30 cellular contexts compared by ENCODE assay signal in the genomic region with DNA sequence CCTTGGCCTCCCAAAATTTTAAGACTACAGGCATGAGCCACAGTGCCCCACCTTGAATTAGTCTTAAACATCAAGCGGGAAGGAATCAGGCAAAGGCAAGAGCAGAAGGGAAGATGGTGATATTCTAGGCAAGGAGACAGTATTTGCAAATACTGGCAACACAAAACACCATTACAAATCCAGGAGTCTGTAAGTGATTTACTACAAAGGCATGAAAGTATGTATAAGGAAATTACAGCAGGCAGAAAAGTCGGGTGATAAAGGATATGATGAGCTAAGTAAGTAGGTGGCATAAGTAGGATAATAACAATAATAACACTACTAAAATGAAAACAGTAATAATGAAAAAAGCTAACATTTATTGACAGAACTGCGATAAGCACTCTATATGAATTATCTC.
"Had no signal": no experiment of that assay in that cellular context is flagged by ENCODE, and none has a peak within 500 bp of the region (broad histone marks: within the 10 kb centered on the region; RNA-seq: fewer than 3 reads in every experiment).

No MANE protein-coding gene starts in this region.

- H3K4me3 ChIP-seq: left ventricle myocardium inferior, lung, neural progenitor cell, right atrium auricular region, right lobe of liver, smooth muscle cell, stomach, testis, thyroid gland, upper lobe of right lung had no signal

- FAIRE-seq: islet of Langerhans, kidney, urothelium cell line had no signal

- H3K79me2 ChIP-seq: parathyroid adenoma had no signal

- ATAC-seq: natural killer cell; right lobe of liver; stimulated activated naive B cell treated with anti-CD40 and anti-IgM and Interleukin-4, amounts not matched to agents 10 μg/mL and 1 μg/mL and 100 μg/mL, for 72 hours; stimulated activated naive CD8-positive, alpha-beta T cell treated with anti-CD3 and anti-CD28 coated beads, Interleukin-15, Interleukin-2, amounts not matched to agents 100 U/mL and 50 U/mL, for 24 hours; upper lobe of right lung had no signal

- H3K27me3 Mint-ChIP-seq: naive B cell; progenitor cell of endocrine pancreas; stimulated activated naive B cell treated with anti-CD40 and anti-IgM and Interleukin-4, amounts not matched to agents 10 μg/mL and 1 μg/mL and 100 μg/mL, for 72 hours had no signal

- DNase-seq: hippocampal formation; kidney; left ventricle myocardium inferior; mesendoderm; naive B cell; natural killer cell; nephron progenitor cell; occipital lobe; right lobe of liver; stimulated activated CD4-positive, alpha-beta T cell treated with anti-CD3 and anti-CD28 coated beads, Interleukin-1b, Interleukin-23, amount 100 ng/mL, for 48 hours; stimulated activated CD4-positive, alpha-beta T cell treated with anti-CD3 and anti-CD28 coated beads, Interleukin-2, amount 100 ng/mL, for 48 hours; stimulated activated CD4-positive, alpha-beta T cell treated with anti-CD3 and anti-CD28 coated beads, Interleukin-4, amount 100 ng/mL, for 4 hours; stimulated activated CD8-positive, alpha-beta memory T cell treated with anti-CD3 and anti-CD28 coated beads, Interleukin-4, amount 100 ng/mL, for 48 hours; stimulated activated naive B cell treated with anti-CD40 and anti-IgM and Interleukin-4, amounts not matched to agents 10 μg/mL and 1 μg/mL and 100 μg/mL, for 72 hours; stimulated activated naive CD8-positive, alpha-beta T cell treated with anti-CD3 and anti-CD28 coated beads, Interleukin-15, Interleukin-2, amounts not matched to agents 100 U/mL and 50 U/mL, for 24 hours; stomach; testis; thyroid gland; trophoblast cell; upper lobe of right lung had no signal

- H3K4me3 Mint-ChIP-seq: mesothelial cell of epicardium; naive B cell; natural killer cell; nephron progenitor cell; neural progenitor cell; stimulated activated naive B cell treated with anti-CD40 and anti-IgM and Interleukin-4, amounts not matched to agents 10 μg/mL and 1 μg/mL and 100 μg/mL, for 72 hours had no signal

- H3K4me2 ChIP-seq: neural progenitor cell, smooth muscle cell had no signal

- H3K36me3 ChIP-seq: left ventricle myocardium inferior, neural progenitor cell, neutrophil, right atrium auricular region, right lobe of liver, stomach, thyroid gland, upper lobe of right lung had no signal

- H3K4me1 ChIP-seq: parathyroid adenoma had no signal

- H3K9ac ChIP-seq: neural progenitor cell, parathyroid adenoma had no signal

- H3K27ac Mint-ChIP-seq: mesothelial cell of epicardium; natural killer cell; nephron progenitor cell; neural progenitor cell; progenitor cell of endocrine pancreas; stimulated activated naive B cell treated with anti-CD40 and anti-IgM and Interleukin-4, amounts not matched to agents 10 μg/mL and 1 μg/mL and 100 μg/mL, for 72 hours had no signal

- H3K9me3 Mint-ChIP-seq: mesothelial cell of epicardium; naive B cell; natural killer cell; nephron progenitor cell; neural progenitor cell; stimulated activated naive B cell treated with anti-CD40 and anti-IgM and Interleukin-4, amounts not matched to agents 10 μg/mL and 1 μg/mL and 100 μg/mL, for 72 hours had no signal

- H3K27me3 ChIP-seq: neural progenitor cell, neutrophil, right atrium auricular region, right lobe of liver, stomach, testis, thyroid gland, upper lobe of right lung had no signal

- H2AFZ ChIP-seq: neural progenitor cell, parathyroid adenoma had no signal

- H3K9me3 ChIP-seq: left ventricle myocardium inferior, neutrophil, right atrium auricular region, right lobe of liver, stomach, testis, thyroid gland, upper lobe of right lung had no signal

- H3K36me3 Mint-ChIP-seq: mesothelial cell of epicardium, naive B cell, natural killer cell, neural progenitor cell had no signal

- H3K27ac ChIP-seq: left ventricle myocardium inferior, neural progenitor cell, neutrophil, parathyroid adenoma, right atrium auricular region, right lobe of liver, stomach, testis, thyroid gland, upper lobe of right lung had no signal
